In the genomic region with DNA sequence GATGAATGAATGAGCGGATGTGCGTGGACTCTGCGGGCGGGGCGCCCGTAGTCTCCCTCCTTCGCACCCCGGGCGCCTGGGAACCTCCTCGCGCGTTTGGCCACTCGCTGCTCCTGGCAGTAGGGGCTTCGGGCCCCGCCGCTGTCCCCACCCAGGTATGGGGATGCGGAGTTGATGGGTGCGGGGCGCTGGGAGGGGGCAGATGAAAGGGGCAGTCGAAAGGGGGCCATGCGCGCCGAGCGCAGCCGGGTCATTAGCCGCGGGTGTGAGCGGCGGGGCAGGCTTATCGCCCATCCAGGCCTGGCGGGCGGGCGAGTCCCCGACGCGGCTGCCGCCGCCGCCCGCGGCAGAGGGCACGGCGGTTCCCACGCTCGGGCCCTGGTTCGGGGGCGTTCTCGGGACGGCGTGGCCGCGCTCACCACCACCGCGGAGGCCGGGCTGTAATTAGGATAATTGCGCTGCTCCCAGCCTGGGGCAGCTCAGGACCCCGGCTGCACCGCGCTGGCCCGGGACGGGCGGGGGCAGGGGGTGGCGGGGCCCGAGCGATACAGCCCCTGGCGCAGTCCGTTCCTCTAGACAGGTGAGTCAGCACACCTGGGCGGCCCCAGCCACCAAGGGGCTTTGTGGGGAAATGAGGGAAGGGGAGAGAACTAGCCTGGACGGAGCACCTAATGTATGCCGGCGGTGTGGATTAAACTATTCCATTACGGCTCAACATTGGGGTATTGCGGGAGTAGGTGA, we compare ENCODE assay signal across 11 cellular contexts. TPM values are rescaled to one million over a fixed set of nuclear protein-coding genes. Genes with fewer than 3 reads are reported as not detected.
DNase-seq lines count a peak whose midpoint lies in the region; ATAC-seq and TF ChIP-seq lines count a peak whose summit lies in the region.
"Had no signal": no experiment of that assay in that cellular context is flagged by ENCODE, and none has a peak within 500 bp of the region (broad histone marks: within the 10 kb centered on the region; RNA-seq: fewer than 3 reads in every experiment).

No MANE protein-coding gene starts in this region.

- H3K9ac ChIP-seq in iPS-20b (ENCODE audit: low read depth, low read length) = no peak overlapping the region

- peaks cover 59% of the 10 kb centered on the region for H3K27me3 Mint-ChIP-seq in T-helper 2 cell treated with Interferon-gamma antibody and Interleukin-4, amounts not matched to agents 5 μg/mL and 100 μg/mL, for 36 hours (ENCODE audit: low read depth)
- H3K27me3 Mint-ChIP-seq in brain = peaks cover 55% of the 10 kb centered on the region
- H3K27me3 Mint-ChIP-seq in stimulated activated naive B cell treated with anti-CD40 and anti-IgM and Interleukin-4, amounts not matched to agents 10 μg/mL and 1 μg/mL and 100 μg/mL, for 72 hours = peaks cover 44 to 75% of the 10 kb centered on the region in 2 donors

- peaks cover 43% of the 10 kb centered on the region for H3K27me3 ChIP-seq in iPS-20b (ENCODE audit: insufficient read depth, low read length)
- H3K27me3 ChIP-seq in HAP-1 (ENCODE audit: low read depth) = peaks cover 15% of the 10 kb centered on the region

- peak; percentile 20 to 29 for ATAC-seq in stimulated activated naive B cell treated with anti-CD40 and anti-IgM and Interleukin-4, amounts not matched to agents 10 μg/mL and 1 μg/mL and 100 μg/mL, for 72 hours (replicated peaks)
- ATAC-seq in HG03097 (IDR thresholded peaks at IDR 0.05; ENCODE audit: low FRiP score, unreplicated experiment) (no peak), GM19397 (IDR thresholded peaks at IDR 0.05; ENCODE audit: unreplicated experiment) (no peak)
- ATAC-seq: HepG2 had no signal

- H3K4me3 ChIP-seq in iPS-20b (ENCODE audit: low read length) (peak overlapping the region; percentile 48; the same call in 1 of the 2 replicates), HAP-1 (no peak overlapping the region)

- no peak overlapping the region for H3K27ac ChIP-seq in iPS-20b (ENCODE audit: low read length)

- H3K36me3 ChIP-seq in iPS-20b (ENCODE audit: insufficient read depth, low read depth, low read length) (no peaks in the 10 kb centered on the region), HAP-1 (replicated peaks) (no peaks in the 10 kb centered on the region)

- no peaks in the 10 kb centered on the region for H3K9me3 Mint-ChIP-seq in T-helper 2 cell treated with Interferon-gamma antibody and Interleukin-4, amounts not matched to agents 5 μg/mL and 100 μg/mL, for 36 hours
- H3K9me3 Mint-ChIP-seq in brain = peaks cover 0 to 5% (median 0%) of the 10 kb centered on the region in 5 experiments
- H3K9me3 Mint-ChIP-seq in stimulated activated naive B cell treated with anti-CD40 and anti-IgM and Interleukin-4, amounts not matched to agents 10 μg/mL and 1 μg/mL and 100 μg/mL, for 72 hours = peaks cover 0 to 3% of the 10 kb centered on the region in 2 donors

- TF ChIP-seq CTCF in brain (conservative IDR thresholded peaks at IDR 0.05) = no peak

- peak overlapping the region; percentile 41 for H3K4me3 Mint-ChIP-seq in T-helper 2 cell treated with Interferon-gamma antibody and Interleukin-4, amounts not matched to agents 5 μg/mL and 100 μg/mL, for 36 hours
- H3K4me3 Mint-ChIP-seq in brain = peak overlapping the region in 4 of 5 experiments; percentile 13 to 52 (median 22)
- H3K4me3 Mint-ChIP-seq in stimulated activated naive B cell treated with anti-CD40 and anti-IgM and Interleukin-4, amounts not matched to agents 10 μg/mL and 1 μg/mL and 100 μg/mL, for 72 hours = peak overlapping the region; percentile 67 to 76

- in situ Hi-C loops in HAP-1 (cut with MboI; ENCODE audit: low sequenced_read_pairs) = no loop called here

- H3K36me3 Mint-ChIP-seq in T-helper 2 cell treated with Interferon-gamma antibody and Interleukin-4, amounts not matched to agents 5 μg/mL and 100 μg/mL, for 36 hours (ENCODE audit: low read depth) = no peaks in the 10 kb centered on the region
- H3K36me3 Mint-ChIP-seq in brain = no peaks in the 10 kb centered on the region
- peaks cover 0 to 3% of the 10 kb centered on the region in 2 donors for H3K36me3 Mint-ChIP-seq in stimulated activated naive B cell treated with anti-CD40 and anti-IgM and Interleukin-4, amounts not matched to agents 10 μg/mL and 1 μg/mL and 100 μg/mL, for 72 hours

- H3K27ac Mint-ChIP-seq in T-helper 2 cell treated with Interferon-gamma antibody and Interleukin-4, amounts not matched to agents 5 μg/mL and 100 μg/mL, for 36 hours = no peak overlapping the region
- peak overlapping the region in 1 of 5 experiments; percentile 81 for H3K27ac Mint-ChIP-seq in brain
- no peak overlapping the region for H3K27ac Mint-ChIP-seq in stimulated activated naive B cell treated with anti-CD40 and anti-IgM and Interleukin-4, amounts not matched to agents 10 μg/mL and 1 μg/mL and 100 μg/mL, for 72 hours

- DNase-seq in T-helper 2 cell treated with Interferon-gamma antibody and Interleukin-4, amounts not matched to agents 5 μg/mL and 100 μg/mL, for 36 hours (ENCODE audit: low spot score) = no peak
- DNase-seq in T-helper 2 cell (no peak), HAP-1 (ENCODE audit: low spot score in 2 of 2) (no peak)
- DNase-seq in stimulated activated naive B cell treated with anti-CD40 and anti-IgM and Interleukin-4, amounts not matched to agents 10 μg/mL and 1 μg/mL and 100 μg/mL, for 72 hours = no peak
- DNase-seq: GF-D8, NCI-H2081 treated with DMSO at 0.1 percent for 48 hours had no signal

- H3K4me1 ChIP-seq in iPS-20b (ENCODE audit: insufficient read depth, low read length) (no peaks in the 10 kb centered on the region), HAP-1 (no peaks in the 10 kb centered on the region)

- H3K4me1 Mint-ChIP-seq in T-helper 2 cell treated with Interferon-gamma antibody and Interleukin-4, amounts not matched to agents 5 μg/mL and 100 μg/mL, for 36 hours (ENCODE audit: low read depth) = peaks cover 4% of the 10 kb centered on the region
- no peaks in the 10 kb centered on the region for H3K4me1 Mint-ChIP-seq in brain
- H3K4me1 Mint-ChIP-seq in stimulated activated naive B cell treated with anti-CD40 and anti-IgM and Interleukin-4, amounts not matched to agents 10 μg/mL and 1 μg/mL and 100 μg/mL, for 72 hours = peaks cover 3 to 6% of the 10 kb centered on the region in 2 donors

- H3K9me3 ChIP-seq in iPS-20b (ENCODE audit: insufficient read depth, low read depth, low read length) = no peaks in the 10 kb centered on the region
- H3K9me3 ChIP-seq in HAP-1 = no peaks in the 10 kb centered on the region

RNA-seq across cellular contexts. Expression of a gene that starts 22.1 kb away (rescaled TPM):
- polyA plus RNA-seq in brain (ENCODE audit: insufficient read depth, low read depth, low replicate concordance) = 16.3 TPM

Comparison
In these comparisons a context has a peak if more than half of its experiments do, and no peak if none do; other contexts are left out.
1. H3K4me3 Mint-ChIP-seq: peak in every context shown above with its lines; median percentile 72 in stimulated activated naive B cell treated with anti-CD40 and anti-IgM and Interleukin-4, amounts not matched to agents 10 μg/mL and 1 μg/mL and 100 μg/mL, for 72 hours; 41 in T-helper 2 cell treated with Interferon-gamma antibody and Interleukin-4, amounts not matched to agents 5 μg/mL and 100 μg/mL, for 36 hours; 22 in brain.
2. ATAC-seq: peak in stimulated activated naive B cell treated with anti-CD40 and anti-IgM and Interleukin-4, amounts not matched to agents 10 μg/mL and 1 μg/mL and 100 μg/mL, for 72 hours (2 of 2); none in HG03097 (single experiment) and GM19397 (single experiment).